ENCODE assay signal across 34 cellular contexts in genomic region chr11:91326751-91327150, GRCh38.
"Had no signal": no experiment of that assay in that cellular context is flagged by ENCODE, and none has a peak within 500 bp of the region (broad histone marks: within the 10 kb centered on the region; RNA-seq: fewer than 3 reads in every experiment).

No MANE protein-coding gene starts in this region.

- ATAC-seq: activated naive CD4-positive, alpha-beta T cell treated with anti-CD3 and anti-CD28 coated beads, Interleukin-2, amount 50 U/mL, for 72 hours; activated naive CD8-positive, alpha-beta T cell treated with anti-CD3 and anti-CD28 coated beads, Interleukin-2, amount 50 U/mL, for 24 hours; activated T-cell treated with anti-CD3 and anti-CD28 coated beads, Interleukin-2, amount 50 U/mL, for 4 hours; activated T-cell treated with anti-CD3 and anti-CD28 coated beads, Interleukin-2, amount 50 U/mL, for 72 hours; activated T-helper 17 cell treated with anti-CD3 and anti-CD28 coated beads, Interleukin-2, amount 50 U/mL, for 72 hours; body of pancreas had no signal

- H3K27me3 ChIP-seq: adrenal gland, ascending aorta, body of pancreas, brain microvascular endothelial cell, breast epithelium, cardiac muscle cell had no signal

- H3K4me3 ChIP-seq: adrenal gland, ascending aorta, body of pancreas, breast epithelium, cardiac muscle cell had no signal

- DNase-seq: activated effector memory CD4-positive, alpha-beta T cell treated with anti-CD3 and anti-CD28 coated beads, Interleukin-2, amount 50 U/mL, for 16 hours; activated effector memory CD4-positive, alpha-beta T cell treated with Interleukin-2 at 50 U/mL for 16 hours; activated gamma-delta T cell; activated gamma-delta T cell treated with Interleukin-2 at 50 U/mL for 16 hours; activated naive CD4-positive, alpha-beta T cell; activated naive CD4-positive, alpha-beta T cell treated with anti-CD3 and anti-CD28 coated beads for 36 hours; activated naive CD4-positive, alpha-beta T cell treated with anti-CD3 and anti-CD28 coated beads, Interleukin-2, amount 10 ng/mL, durations not matched to agents 7 days and 5 days; activated naive CD4-positive, alpha-beta T cell treated with anti-CD3 and anti-CD28 coated beads, Interleukin-2, amount 50 U/mL, for 16 hours; activated naive CD4-positive, alpha-beta T cell treated with Interleukin-2 at 50 U/mL for 16 hours; activated naive CD8-positive, alpha-beta T cell treated with anti-CD3 and anti-CD28 coated beads for 36 hours; activated naive CD8-positive, alpha-beta T cell treated with anti-CD3 and anti-CD28 coated beads, Interleukin-2, amount 10 ng/mL, durations not matched to agents 7 days and 5 days; activated naive CD8-positive, alpha-beta T cell treated with anti-CD3 and anti-CD28 coated beads, Interleukin-2, amount 50 U/mL, for 24 hours; activated T-cell treated with anti-CD3 and anti-CD28 coated beads, Interleukin-2, amount 50 U/mL, for 1 hour; activated T-cell treated with anti-CD3 and anti-CD28 coated beads, Interleukin-2, amount 50 U/mL, for 24 hours; activated T-cell treated with anti-CD3 and anti-CD28 coated beads, Interleukin-2, amount 50 U/mL, for 4 hours; activated T-cell treated with anti-CD3 and anti-CD28 coated beads, Interleukin-2, amount 50 U/mL, for 48 hours; activated T-cell treated with anti-CD3 and anti-CD28 coated beads, Interleukin-2, amount 50 U/mL, for 72 hours; adrenal gland; amniotic stem cell; amygdala; anterior cingulate cortex; aorta; body of pancreas; brain microvascular endothelial cell; caudate nucleus; central memory CD4-positive, alpha-beta T cell; cerebellar nuclear complex had no signal

- FAIRE-seq: astrocyte, bronchial epithelial cell had no signal

- H3K4me1 ChIP-seq: adrenal gland, ascending aorta, body of pancreas, breast epithelium had no signal

- H3K36me3 ChIP-seq: adrenal gland, ascending aorta, brain microvascular endothelial cell, breast epithelium, cardiac muscle cell had no signal

- H3K27ac ChIP-seq: adrenal gland, ascending aorta, body of pancreas, brain microvascular endothelial cell, breast epithelium, cardiac muscle cell had no signal

- H3K9me3 ChIP-seq: adrenal gland, ascending aorta, body of pancreas had no signal
